16 cellular contexts compared by ENCODE assay signal in the genomic region with DNA sequence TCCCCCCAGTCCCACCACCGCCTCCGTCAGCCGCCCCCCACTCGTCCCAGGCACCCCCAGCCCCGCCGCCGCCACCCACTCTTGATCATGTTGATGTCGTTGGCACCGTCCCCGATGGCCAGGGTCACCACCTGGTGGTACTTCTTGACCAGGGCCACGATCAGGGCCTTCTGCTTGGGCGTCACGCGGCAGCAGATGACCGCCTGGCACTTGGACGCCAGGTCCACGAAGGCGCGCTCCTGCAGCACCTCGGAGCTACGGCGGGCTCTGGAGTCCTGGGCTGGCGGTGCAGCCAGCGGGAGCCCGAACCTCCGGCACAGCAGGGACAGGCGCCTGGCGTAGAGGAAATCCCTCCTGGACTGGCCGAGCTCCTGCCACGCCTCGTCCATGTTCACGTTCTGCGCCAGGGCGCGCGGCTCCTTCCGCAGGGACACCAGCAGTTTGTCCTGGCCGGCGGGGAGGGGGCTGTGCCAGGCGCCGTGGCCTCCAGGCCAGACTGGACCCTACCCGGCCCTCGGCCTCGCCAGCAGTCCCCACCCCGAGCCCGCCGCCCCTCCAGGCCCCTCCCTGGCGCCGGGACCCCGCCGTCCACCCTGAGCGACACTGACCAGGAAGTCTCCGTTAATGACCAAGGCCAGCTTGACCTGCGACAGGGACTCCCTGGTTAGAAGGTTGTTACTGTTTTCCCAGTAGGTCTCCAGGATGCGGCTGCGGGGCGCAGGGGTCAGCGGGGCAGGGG. TPM values are rescaled to one million over a fixed set of nuclear protein-coding genes. Genes with fewer than 3 reads are reported as not detected.
A peak's percentile ranks its signal among the peaks of the same experiment; 100 is the strongest.
DNase-seq lines count a peak whose midpoint lies in the region; ATAC-seq and TF ChIP-seq lines count a peak whose summit lies in the region.
"Had no signal": no experiment of that assay in that cellular context is flagged by ENCODE, and none has a peak within 500 bp of the region (broad histone marks: within the 10 kb centered on the region; RNA-seq: fewer than 3 reads in every experiment).

No MANE protein-coding gene starts in this region.

- peaks cover 6% of the 10 kb centered on the region; the same call in 1 of the 2 replicates for H3K9me3 Mint-ChIP-seq in WTC11
- H3K9me3 Mint-ChIP-seq in stimulated activated memory B cell treated with anti-CD40 and anti-IgM and Interleukin-4, amounts not matched to agents 10 μg/mL and 1 μg/mL and 100 μg/mL, for 72 hours = no peaks in the 10 kb centered on the region
- H3K9me3 Mint-ChIP-seq in CD8-positive, alpha-beta T cell = no peaks in the 10 kb centered on the region

- H3K36me3 ChIP-seq in iPS-20b (ENCODE audit: insufficient read depth, low read depth, low read length) = no peaks in the 10 kb centered on the region
- no peaks in the 10 kb centered on the region for H3K36me3 ChIP-seq in CD8-positive, alpha-beta T cell (ENCODE audit: insufficient read depth, low read length)
- H3K36me3 ChIP-seq: tibial nerve had no signal

- H3K9ac ChIP-seq in iPS-20b (ENCODE audit: low read depth, low read length) = no peak overlapping the region

- POLR2A ChIA-PET in WTC11 (lab: Charles Lee) = no interaction called here
- POLR2A ChIA-PET in CD8-positive, alpha-beta T cell (lab: Charles Lee) = no interaction called here

- no peak overlapping the region for H3K27ac ChIP-seq in iPS-20b (ENCODE audit: low read length)
- no peak overlapping the region for H3K27ac ChIP-seq in CD8-positive, alpha-beta T cell (ENCODE audit: low read depth, low read length)
- H3K27ac ChIP-seq: tibial nerve had no signal

- peaks cover 2% of the 10 kb centered on the region for H3K4me1 ChIP-seq in iPS-20b (ENCODE audit: insufficient read depth, low read length)
- no peaks in the 10 kb centered on the region for H3K4me1 ChIP-seq in CD8-positive, alpha-beta T cell (ENCODE audit: insufficient read depth, low read length)

- peaks cover 5% of the 10 kb centered on the region for H3K4me1 Mint-ChIP-seq in WTC11
- no peaks in the 10 kb centered on the region for H3K4me1 Mint-ChIP-seq in stimulated activated memory B cell treated with anti-CD40 and anti-IgM and Interleukin-4, amounts not matched to agents 10 μg/mL and 1 μg/mL and 100 μg/mL, for 72 hours
- no peaks in the 10 kb centered on the region for H3K4me1 Mint-ChIP-seq in CD8-positive, alpha-beta T cell (ENCODE audit: low read depth)

- H3K27me3 Mint-ChIP-seq in WTC11 (ENCODE audit: low read depth) = peaks cover 29% of the 10 kb centered on the region
- peaks cover 62% of the 10 kb centered on the region for H3K27me3 Mint-ChIP-seq in stimulated activated memory B cell treated with anti-CD40 and anti-IgM and Interleukin-4, amounts not matched to agents 10 μg/mL and 1 μg/mL and 100 μg/mL, for 72 hours
- peaks cover 10% of the 10 kb centered on the region for H3K27me3 Mint-ChIP-seq in CD8-positive, alpha-beta T cell (ENCODE audit: low read depth)

- peak overlapping the region; percentile 43; the same call in 1 of the 2 replicates for H3K4me3 ChIP-seq in iPS-20b (ENCODE audit: low read length)
- no peak overlapping the region for H3K4me3 ChIP-seq in CD8-positive, alpha-beta T cell (ENCODE audit: low read depth, low read length)
- H3K4me3 ChIP-seq: tibial nerve had no signal

- CTCF ChIA-PET in WTC11 (lab: Charles Lee) = interaction anchor here (0.7 to 12.5 kb wide), 11 partner anchors 9 to 244 kb away, joined by 3 to 161 read pairs (median 4); no protein-coding TSS in a partner anchor
- CTCF ChIA-PET in CD8-positive, alpha-beta T cell (lab: Charles Lee) = interaction anchor here (1.0 to 1.7 kb wide), 6 partner anchors 21 to 210 kb away, joined by 3 to 14 read pairs (median 4); no protein-coding TSS in a partner anchor

- intact Hi-C loops in CD8-positive, alpha-beta T cell (cut with DNase I, micrococcal nuclease) = loop anchor here (1.0 to 10.0 kb wide), 4 partner anchors 24 to 245 kb away; no protein-coding TSS in a partner anchor

- ATAC-seq in WTC11 = no peak
- ATAC-seq in stimulated activated memory B cell treated with anti-CD40 and anti-IgM and Interleukin-4, amounts not matched to agents 10 μg/mL and 1 μg/mL and 100 μg/mL, for 72 hours = peak; percentile 39
- no peak for ATAC-seq in CD8-positive, alpha-beta T cell

- H3K27me3 ChIP-seq in iPS-20b (ENCODE audit: insufficient read depth, low read length) = peaks cover 22% of the 10 kb centered on the region
- no peaks in the 10 kb centered on the region for H3K27me3 ChIP-seq in CD8-positive, alpha-beta T cell (ENCODE audit: insufficient read depth, low read length)

- H3K27ac Mint-ChIP-seq in WTC11 = no peak overlapping the region
- no peak overlapping the region for H3K27ac Mint-ChIP-seq in stimulated activated memory B cell treated with anti-CD40 and anti-IgM and Interleukin-4, amounts not matched to agents 10 μg/mL and 1 μg/mL and 100 μg/mL, for 72 hours
- no peak overlapping the region for H3K27ac Mint-ChIP-seq in CD8-positive, alpha-beta T cell

- DNase-seq in NCI-H748 (lab: John Stamatoyannopoulos, UW; ENCODE audit: unreplicated experiment) (peak; percentile 12), NCI-H748 treated with DMSO at 0.1 percent for 48 hours (lab: John Stamatoyannopoulos, UW) (no peak), WTC11 (ENCODE audit: low spot score) (no peak), NCI-H82 (lab: John Stamatoyannopoulos, UW) (no peak), Kasumi-1 (lab: John Stamatoyannopoulos, UW) (no peak)
- DNase-seq in CD8-positive, alpha-beta T cell = no peak
- DNase-seq: amniotic stem cell, DMS153, NCI-H2227 treated with DMSO at 0.1 percent for 48 hours had no signal

- no peaks in the 10 kb centered on the region for H3K9me3 ChIP-seq in iPS-20b (ENCODE audit: insufficient read depth, low read depth, low read length)
- no peaks in the 10 kb centered on the region for H3K9me3 ChIP-seq in CD8-positive, alpha-beta T cell (ENCODE audit: low read length)
- H3K9me3 ChIP-seq: tibial nerve had no signal

- TF ChIP-seq CTCF in WTC11 (IDR thresholded peaks at IDR 0.05) = no peak
- no peak for TF ChIP-seq CTCF in CD8-positive, alpha-beta T cell (IDR thresholded peaks at IDR 0.05)

- H3K36me3 Mint-ChIP-seq in WTC11 = no peaks in the 10 kb centered on the region
- no peaks in the 10 kb centered on the region for H3K36me3 Mint-ChIP-seq in stimulated activated memory B cell treated with anti-CD40 and anti-IgM and Interleukin-4, amounts not matched to agents 10 μg/mL and 1 μg/mL and 100 μg/mL, for 72 hours
- no peaks in the 10 kb centered on the region for H3K36me3 Mint-ChIP-seq in CD8-positive, alpha-beta T cell

- peak overlapping the region; percentile 48; the same call in 1 of the 2 replicates for H3K4me3 Mint-ChIP-seq in WTC11
- no peak overlapping the region for H3K4me3 Mint-ChIP-seq in stimulated activated memory B cell treated with anti-CD40 and anti-IgM and Interleukin-4, amounts not matched to agents 10 μg/mL and 1 μg/mL and 100 μg/mL, for 72 hours
- H3K4me3 Mint-ChIP-seq in CD8-positive, alpha-beta T cell = no peak overlapping the region

TF ChIP-seq in WTC11, 78 proteins besides CTCF, POLR2A, EP300 and RAD21:
- TF ChIP-seq MAX (CRISPR knock-in tag; IDR thresholded peaks at IDR 0.05) (0 out of 2 replicates have a peak, but pooled peaks have one; percentile 8), ZNF138 (CRISPR knock-in tag; conservative IDR thresholded peaks at IDR 0.05) (no peak)

RNA-seq across cellular contexts. Expression of gene ATP8B3, which starts 22.6 kb away (rescaled TPM):
- 5.5 to 8.2 TPM (median 8.0 TPM) in 3 replicates for total RNA-seq in WTC11 (2021)
- total RNA-seq in CD8-positive, alpha-beta T cell = 1 to 10 TPM; 1.9 to 2.9 TPM

RNA-seq across cellular contexts. Expression of gene ONECUT3, which starts 36.1 kb away (rescaled TPM):
- total RNA-seq in WTC11 (2021) = 0.04 TPM in 1 of 3 replicates, not detected in the others
- not detected for total RNA-seq in CD8-positive, alpha-beta T cell
- total RNA-seq: dermis microvascular lymphatic vessel endothelial cell; lung microvascular endothelial cell; osteocyte; T-helper 1 cell treated with Interleukin-12 subunit alpha and Interleukin-12 subunit beta and Interleukin-4 antibody, amounts not matched to agents 30 ng/mL and 1 ng/mL, for 36 hours; tibial nerve had no signal

RNA-seq across cellular contexts. Expression of gene REXO1, which starts 58.8 kb away (rescaled TPM):
- 48.9 to 61.1 TPM (median 50.1 TPM) in 3 replicates for total RNA-seq in WTC11 (2021)
- total RNA-seq in CD8-positive, alpha-beta T cell = 100 to 1,000 TPM; 143 to 152 TPM
